ENCODE assay signal across 1 cellular context in the genomic region with DNA sequence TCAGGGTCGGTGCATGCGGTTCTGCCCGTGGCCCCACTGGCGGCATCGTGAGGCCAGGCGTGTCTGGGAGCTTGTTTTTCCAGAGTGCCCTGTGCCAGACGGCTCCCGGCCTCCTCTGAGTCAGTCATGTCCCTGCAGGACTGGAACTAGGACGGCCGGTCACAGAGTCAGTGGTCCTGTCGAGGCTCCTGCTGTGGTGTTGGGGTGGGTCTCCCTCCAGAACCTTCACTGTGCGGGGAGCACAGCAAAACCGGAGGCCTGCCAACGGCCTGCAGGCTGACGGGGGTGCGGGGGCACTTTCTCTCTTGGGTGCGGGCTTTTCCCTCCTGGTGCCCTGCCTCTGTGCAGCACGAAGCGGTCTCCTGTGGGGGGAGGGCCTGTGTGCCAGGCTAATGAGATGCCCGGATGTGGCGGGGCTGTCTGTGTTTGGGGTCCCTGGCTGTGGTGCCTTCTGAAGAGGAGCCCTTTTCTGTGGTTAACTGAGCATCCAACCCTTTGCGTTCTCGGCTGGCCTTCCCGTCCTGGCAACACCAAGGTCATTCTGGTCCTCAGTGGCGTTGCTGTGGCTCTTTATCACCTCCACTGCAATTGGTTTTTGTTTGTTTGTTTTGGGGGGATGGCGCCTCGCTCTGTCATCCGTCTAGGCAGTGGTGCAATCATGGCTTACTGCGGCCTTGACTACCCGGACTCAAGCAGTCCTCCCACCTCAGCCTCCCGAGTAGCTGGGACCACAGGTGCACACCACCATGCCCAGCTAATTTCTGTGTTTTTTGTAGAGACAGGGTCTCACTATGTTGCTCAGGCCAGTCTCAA.
TF ChIP-seq lines count a peak whose summit lies in the region.

No MANE protein-coding gene starts in this region.

TF ChIP-seq in HepG2, 621 proteins besides CTCF, POLR2A, EP300 and RAD21 (continues in another document):
- TF ChIP-seq, protein P1, sequence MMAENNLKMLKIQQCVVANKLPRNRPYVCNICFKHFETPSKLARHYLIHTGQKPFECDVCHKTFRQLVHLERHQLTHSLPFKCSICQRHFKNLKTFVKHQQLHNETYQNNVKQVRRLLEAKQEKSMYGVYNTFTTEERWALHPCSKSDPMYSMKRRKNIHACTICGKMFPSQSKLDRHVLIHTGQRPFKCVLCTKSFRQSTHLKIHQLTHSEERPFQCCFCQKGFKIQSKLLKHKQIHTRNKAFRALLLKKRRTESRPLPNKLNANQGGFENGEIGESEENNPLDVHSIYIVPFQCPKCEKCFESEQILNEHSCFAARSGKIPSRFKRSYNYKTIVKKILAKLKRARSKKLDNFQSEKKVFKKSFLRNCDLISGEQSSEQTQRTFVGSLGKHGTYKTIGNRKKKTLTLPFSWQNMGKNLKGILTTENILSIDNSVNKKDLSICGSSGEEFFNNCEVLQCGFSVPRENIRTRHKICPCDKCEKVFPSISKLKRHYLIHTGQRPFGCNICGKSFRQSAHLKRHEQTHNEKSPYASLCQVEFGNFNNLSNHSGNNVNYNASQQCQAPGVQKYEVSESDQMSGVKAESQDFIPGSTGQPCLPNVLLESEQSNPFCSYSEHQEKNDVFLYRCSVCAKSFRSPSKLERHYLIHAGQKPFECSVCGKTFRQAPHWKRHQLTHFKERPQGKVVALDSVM (CRISPR knock-in tag; IDR thresholded peaks at IDR 0.05), result peak; percentile 88
- peak; percentile 66; the same call in 1 of the 2 replicates for TF ChIP-seq ZNF263 (CRISPR knock-in tag; IDR thresholded peaks at IDR 0.05)
- TF ChIP-seq, protein P2, sequence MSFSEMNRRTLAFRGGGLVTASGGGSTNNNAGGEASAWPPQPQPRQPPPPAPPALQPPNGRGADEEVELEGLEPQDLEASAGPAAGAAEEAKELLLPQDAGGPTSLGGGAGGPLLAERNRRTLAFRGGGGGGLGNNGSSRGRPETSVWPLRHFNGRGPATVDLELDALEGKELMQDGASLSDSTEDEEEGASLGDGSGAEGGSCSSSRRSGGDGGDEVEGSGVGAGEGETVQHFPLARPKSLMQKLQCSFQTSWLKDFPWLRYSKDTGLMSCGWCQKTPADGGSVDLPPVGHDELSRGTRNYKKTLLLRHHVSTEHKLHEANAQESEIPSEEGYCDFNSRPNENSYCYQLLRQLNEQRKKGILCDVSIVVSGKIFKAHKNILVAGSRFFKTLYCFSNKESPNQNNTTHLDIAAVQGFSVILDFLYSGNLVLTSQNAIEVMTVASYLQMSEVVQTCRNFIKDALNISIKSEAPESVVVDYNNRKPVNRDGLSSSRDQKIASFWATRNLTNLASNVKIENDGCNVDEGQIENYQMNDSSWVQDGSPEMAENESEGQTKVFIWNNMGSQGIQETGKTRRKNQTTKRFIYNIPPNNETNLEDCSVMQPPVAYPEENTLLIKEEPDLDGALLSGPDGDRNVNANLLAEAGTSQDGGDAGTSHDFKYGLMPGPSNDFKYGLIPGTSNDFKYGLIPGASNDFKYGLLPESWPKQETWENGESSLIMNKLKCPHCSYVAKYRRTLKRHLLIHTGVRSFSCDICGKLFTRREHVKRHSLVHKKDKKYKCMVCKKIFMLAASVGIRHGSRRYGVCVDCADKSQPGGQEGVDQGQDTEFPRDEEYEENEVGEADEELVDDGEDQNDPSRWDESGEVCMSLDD (CRISPR knock-in tag; IDR thresholded peaks at IDR 0.05; ENCODE audit: borderline replicate concordance), result peak; percentile 37; the same call in 1 of the 2 replicates
- TF ChIP-seq MED1 (CRISPR knock-in tag; IDR thresholded peaks at IDR 0.05), result no peak
- TF ChIP-seq, protein P3, sequence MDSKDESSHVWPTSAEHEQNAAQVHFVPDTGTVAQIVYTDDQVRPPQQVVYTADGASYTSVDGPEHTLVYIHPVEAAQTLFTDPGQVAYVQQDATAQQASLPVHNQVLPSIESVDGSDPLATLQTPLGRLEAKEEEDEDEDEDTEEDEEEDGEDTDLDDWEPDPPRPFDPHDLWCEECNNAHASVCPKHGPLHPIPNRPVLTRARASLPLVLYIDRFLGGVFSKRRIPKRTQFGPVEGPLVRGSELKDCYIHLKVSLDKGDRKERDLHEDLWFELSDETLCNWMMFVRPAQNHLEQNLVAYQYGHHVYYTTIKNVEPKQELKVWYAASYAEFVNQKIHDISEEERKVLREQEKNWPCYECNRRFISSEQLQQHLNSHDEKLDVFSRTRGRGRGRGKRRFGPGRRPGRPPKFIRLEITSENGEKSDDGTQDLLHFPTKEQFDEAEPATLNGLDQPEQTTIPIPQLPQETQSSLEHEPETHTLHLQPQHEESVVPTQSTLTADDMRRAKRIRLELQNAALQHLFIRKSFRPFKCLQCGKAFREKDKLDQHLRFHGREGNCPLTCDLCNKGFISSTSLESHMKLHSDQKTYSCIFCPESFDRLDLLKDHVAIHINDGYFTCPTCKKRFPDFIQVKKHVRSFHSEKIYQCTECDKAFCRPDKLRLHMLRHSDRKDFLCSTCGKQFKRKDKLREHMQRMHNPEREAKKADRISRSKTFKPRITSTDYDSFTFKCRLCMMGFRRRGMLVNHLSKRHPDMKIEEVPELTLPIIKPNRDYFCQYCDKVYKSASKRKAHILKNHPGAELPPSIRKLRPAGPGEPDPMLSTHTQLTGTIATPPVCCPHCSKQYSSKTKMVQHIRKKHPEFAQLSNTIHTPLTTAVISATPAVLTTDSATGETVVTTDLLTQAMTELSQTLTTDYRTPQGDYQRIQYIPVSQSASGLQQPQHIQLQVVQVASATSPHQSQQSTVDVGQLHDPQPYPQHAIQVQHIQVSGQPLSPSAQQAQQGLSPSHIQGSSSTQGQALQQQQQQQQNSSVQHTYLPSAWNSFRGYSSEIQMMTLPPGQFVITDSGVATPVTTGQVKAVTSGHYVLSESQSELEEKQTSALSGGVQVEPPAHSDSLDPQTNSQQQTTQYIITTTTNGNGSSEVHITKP (CRISPR knock-in tag; IDR thresholded peaks at IDR 0.05; ENCODE audit: low read depth), result no peak
- no peak for TF ChIP-seq SIX4 (CRISPR knock-in tag; IDR thresholded peaks at IDR 0.05)
- TF ChIP-seq ZSCAN5A (CRISPR knock-in tag; IDR thresholded peaks at IDR 0.05; ENCODE audit: borderline replicate concordance), result no peak
- TF ChIP-seq BRD4 (CRISPR knock-in tag; IDR thresholded peaks at IDR 0.05), result no peak
- no peak for TF ChIP-seq CREM (IDR thresholded peaks at IDR 0.05)
- TF ChIP-seq CREM (CRISPR knock-in tag; IDR thresholded peaks at IDR 0.05), result no peak
- TF ChIP-seq TOPORS (CRISPR knock-in tag; IDR thresholded peaks at IDR 0.05), result no peak
- TF ChIP-seq TRIM24 (CRISPR knock-in tag; IDR thresholded peaks at IDR 0.05), result no peak
- TF ChIP-seq, protein P4, sequence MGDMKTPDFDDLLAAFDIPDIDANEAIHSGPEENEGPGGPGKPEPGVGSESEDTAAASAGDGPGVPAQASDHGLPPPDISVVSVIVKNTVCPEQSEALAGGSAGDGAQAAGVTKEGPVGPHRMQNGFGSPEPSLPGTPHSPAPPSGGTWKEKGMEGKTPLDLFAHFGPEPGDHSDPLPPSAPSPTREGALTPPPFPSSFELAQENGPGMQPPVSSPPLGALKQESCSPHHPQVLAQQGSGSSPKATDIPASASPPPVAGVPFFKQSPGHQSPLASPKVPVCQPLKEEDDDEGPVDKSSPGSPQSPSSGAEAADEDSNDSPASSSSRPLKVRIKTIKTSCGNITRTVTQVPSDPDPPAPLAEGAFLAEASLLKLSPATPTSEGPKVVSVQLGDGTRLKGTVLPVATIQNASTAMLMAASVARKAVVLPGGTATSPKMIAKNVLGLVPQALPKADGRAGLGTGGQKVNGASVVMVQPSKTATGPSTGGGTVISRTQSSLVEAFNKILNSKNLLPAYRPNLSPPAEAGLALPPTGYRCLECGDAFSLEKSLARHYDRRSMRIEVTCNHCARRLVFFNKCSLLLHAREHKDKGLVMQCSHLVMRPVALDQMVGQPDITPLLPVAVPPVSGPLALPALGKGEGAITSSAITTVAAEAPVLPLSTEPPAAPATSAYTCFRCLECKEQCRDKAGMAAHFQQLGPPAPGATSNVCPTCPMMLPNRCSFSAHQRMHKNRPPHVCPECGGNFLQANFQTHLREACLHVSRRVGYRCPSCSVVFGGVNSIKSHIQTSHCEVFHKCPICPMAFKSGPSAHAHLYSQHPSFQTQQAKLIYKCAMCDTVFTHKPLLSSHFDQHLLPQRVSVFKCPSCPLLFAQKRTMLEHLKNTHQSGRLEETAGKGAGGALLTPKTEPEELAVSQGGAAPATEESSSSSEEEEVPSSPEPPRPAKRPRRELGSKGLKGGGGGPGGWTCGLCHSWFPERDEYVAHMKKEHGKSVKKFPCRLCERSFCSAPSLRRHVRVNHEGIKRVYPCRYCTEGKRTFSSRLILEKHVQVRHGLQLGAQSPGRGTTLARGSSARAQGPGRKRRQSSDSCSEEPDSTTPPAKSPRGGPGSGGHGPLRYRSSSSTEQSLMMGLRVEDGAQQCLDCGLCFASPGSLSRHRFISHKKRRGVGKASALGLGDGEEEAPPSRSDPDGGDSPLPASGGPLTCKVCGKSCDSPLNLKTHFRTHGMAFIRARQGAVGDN (CRISPR knock-in tag; IDR thresholded peaks at IDR 0.05), result peak; percentile 28; the same call in 1 of the 2 replicates
- TF ChIP-seq FOXA1 (IDR thresholded peaks at IDR 0.05), result no peak
- 0 out of 2 replicates have a peak, but pooled peaks have one; percentile 15 for TF ChIP-seq FOXA1 (CRISPR knock-in tag; IDR thresholded peaks at IDR 0.05)
- no peak; the same call in 1 of the 2 replicates for TF ChIP-seq TBX2 (CRISPR knock-in tag; IDR thresholded peaks at IDR 0.05; ENCODE audit: borderline replicate concordance)
- no peak for TF ChIP-seq ASH2L (IDR thresholded peaks at IDR 0.05; ENCODE audit: insufficient read length, low read depth, low read length)
- TF ChIP-seq, protein P5, sequence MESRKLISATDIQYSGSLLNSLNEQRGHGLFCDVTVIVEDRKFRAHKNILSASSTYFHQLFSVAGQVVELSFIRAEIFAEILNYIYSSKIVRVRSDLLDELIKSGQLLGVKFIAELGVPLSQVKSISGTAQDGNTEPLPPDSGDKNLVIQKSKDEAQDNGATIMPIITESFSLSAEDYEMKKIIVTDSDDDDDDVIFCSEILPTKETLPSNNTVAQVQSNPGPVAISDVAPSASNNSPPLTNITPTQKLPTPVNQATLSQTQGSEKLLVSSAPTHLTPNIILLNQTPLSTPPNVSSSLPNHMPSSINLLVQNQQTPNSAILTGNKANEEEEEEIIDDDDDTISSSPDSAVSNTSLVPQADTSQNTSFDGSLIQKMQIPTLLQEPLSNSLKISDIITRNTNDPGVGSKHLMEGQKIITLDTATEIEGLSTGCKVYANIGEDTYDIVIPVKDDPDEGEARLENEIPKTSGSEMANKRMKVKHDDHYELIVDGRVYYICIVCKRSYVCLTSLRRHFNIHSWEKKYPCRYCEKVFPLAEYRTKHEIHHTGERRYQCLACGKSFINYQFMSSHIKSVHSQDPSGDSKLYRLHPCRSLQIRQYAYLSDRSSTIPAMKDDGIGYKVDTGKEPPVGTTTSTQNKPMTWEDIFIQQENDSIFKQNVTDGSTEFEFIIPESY (CRISPR knock-in tag; IDR thresholded peaks at IDR 0.05), result peak; percentile 96
- no peak for TF ChIP-seq THAP9 (CRISPR knock-in tag; IDR thresholded peaks at IDR 0.05; ENCODE audit: borderline replicate concordance)
- TF ChIP-seq, protein P6, sequence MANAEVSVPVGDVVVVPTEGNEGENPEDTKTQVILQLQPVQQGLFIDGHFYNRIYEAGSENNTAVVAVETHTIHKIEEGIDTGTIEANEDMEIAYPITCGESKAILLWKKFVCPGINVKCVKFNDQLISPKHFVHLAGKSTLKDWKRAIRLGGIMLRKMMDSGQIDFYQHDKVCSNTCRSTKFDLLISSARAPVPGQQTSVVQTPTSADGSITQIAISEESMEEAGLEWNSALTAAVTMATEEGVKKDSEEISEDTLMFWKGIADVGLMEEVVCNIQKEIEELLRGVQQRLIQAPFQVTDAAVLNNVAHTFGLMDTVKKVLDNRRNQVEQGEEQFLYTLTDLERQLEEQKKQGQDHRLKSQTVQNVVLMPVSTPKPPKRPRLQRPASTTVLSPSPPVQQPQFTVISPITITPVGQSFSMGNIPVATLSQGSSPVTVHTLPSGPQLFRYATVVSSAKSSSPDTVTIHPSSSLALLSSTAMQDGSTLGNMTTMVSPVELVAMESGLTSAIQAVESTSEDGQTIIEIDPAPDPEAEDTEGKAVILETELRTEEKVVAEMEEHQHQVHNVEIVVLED (CRISPR knock-in tag; IDR thresholded peaks at IDR 0.05; ENCODE audit: borderline replicate concordance), result no peak
- no peak for TF ChIP-seq ZNF256 (CRISPR knock-in tag; conservative IDR thresholded peaks at IDR 0.05)
- TF ChIP-seq ZNF460 (CRISPR knock-in tag; IDR thresholded peaks at IDR 0.05; ENCODE audit: borderline replicate concordance), result peak; percentile 65; the same call in 1 of the 2 replicates
- peak; percentile 65 for TF ChIP-seq AGO2 (optimal IDR thresholded peaks at IDR 0.05; ENCODE audit: low read depth, low read length)
- TF ChIP-seq ZNF713 (CRISPR knock-in tag; IDR thresholded peaks at IDR 0.05), result no peak
- no peak for TF ChIP-seq ZNF101 (CRISPR knock-in tag; IDR thresholded peaks at IDR 0.05; ENCODE audit: borderline replicate concordance, low read depth)
- TF ChIP-seq RBM22 (optimal IDR thresholded peaks at IDR 0.05; ENCODE audit: low read length), result peak; percentile 39
